Comparison of ENCODE assay signal across 24 cellular contexts in the genomic region with DNA sequence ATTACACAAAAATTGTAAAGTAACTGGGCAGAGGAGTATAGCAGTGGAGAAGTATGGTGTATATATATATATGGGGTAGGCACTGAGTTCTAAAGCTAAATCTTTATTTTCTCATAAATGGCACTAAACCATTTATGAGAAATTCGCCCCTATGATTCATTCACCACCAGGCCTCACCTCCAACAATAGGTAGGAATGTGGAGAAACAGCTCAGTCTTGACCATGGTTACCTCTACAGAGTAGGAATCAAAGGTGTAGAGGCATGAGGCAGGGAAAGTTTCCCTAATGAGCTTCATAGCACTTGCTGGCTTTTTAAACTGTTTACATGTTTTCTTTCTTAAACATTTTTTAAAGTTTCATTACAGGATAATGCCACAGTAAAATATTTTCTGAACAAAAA. TPM values are rescaled to one million over a fixed set of nuclear protein-coding genes. Genes with fewer than 3 reads are reported as not detected.
A peak's percentile ranks its signal among the peaks of the same experiment; 100 is the strongest.
DNase-seq lines count a peak whose midpoint lies in the region; ATAC-seq and TF ChIP-seq lines count a peak whose summit lies in the region.
"Had no signal": no experiment of that assay in that cellular context is flagged by ENCODE, and none has a peak within 500 bp of the region (broad histone marks: within the 10 kb centered on the region; RNA-seq: fewer than 3 reads in every experiment).

No MANE protein-coding gene starts in this region.

- peak overlapping the region; percentile 43 to 75 for H3K27ac Mint-ChIP-seq in activated naive CD4-positive, alpha-beta T cell treated with anti-CD3 and anti-CD28 coated beads, Interleukin-2, amount 50 U/mL, for 72 hours
- peak overlapping the region; percentile 66 to 87 for H3K27ac Mint-ChIP-seq in T-cell
- peak overlapping the region in 1 of 2 donors; percentile 32 for H3K27ac Mint-ChIP-seq in stimulated activated naive CD8-positive, alpha-beta T cell treated with anti-CD3 and anti-CD28 coated beads, Interleukin-15, amount 100 ng/mL, for 72 hours
- H3K27ac Mint-ChIP-seq in nephron progenitor cell, result no peak overlapping the region

- peaks cover 26 to 45% of the 10 kb centered on the region in 2 donors for H3K36me3 Mint-ChIP-seq in activated naive CD4-positive, alpha-beta T cell treated with anti-CD3 and anti-CD28 coated beads, Interleukin-2, amount 50 U/mL, for 72 hours
- H3K36me3 Mint-ChIP-seq in T-cell, result peaks cover 33% of the 10 kb centered on the region
- H3K36me3 Mint-ChIP-seq in nephron progenitor cell (ENCODE audit: low read depth), result peaks cover 40% of the 10 kb centered on the region

- POLR2A ChIA-PET in T-cell (lab: Charles Lee), result interaction anchor here in 1 of 2 donors (1.2 kb wide), 1 partner anchor 41 kb away, joined by 4 read pairs; no protein-coding TSS in a partner anchor

- no peaks in the 10 kb centered on the region for H3K27me3 ChIP-seq in foreskin keratinocyte
- H3K27me3 ChIP-seq: sigmoid colon, SJSA1 had no signal

- H3K4me1 Mint-ChIP-seq in T-cell (peaks cover 46 to 71% (median 63%) of the 10 kb centered on the region in 3 donors), nephron progenitor cell (no peaks in the 10 kb centered on the region)
- peaks cover 60% of the 10 kb centered on the region for H3K4me1 Mint-ChIP-seq in stimulated activated naive CD8-positive, alpha-beta T cell treated with anti-CD3 and anti-CD28 coated beads, Interleukin-15, amount 100 ng/mL, for 72 hours

- ATAC-seq in activated naive CD4-positive, alpha-beta T cell treated with anti-CD3 and anti-CD28 coated beads, Interleukin-2, amount 50 U/mL, for 72 hours, result peak; percentile 24 to 57
- no peak for ATAC-seq in T-cell (replicated peaks in 1 of 4)
- ATAC-seq in foreskin keratinocyte, result peak; percentile 97
- peak; percentile 45 for ATAC-seq in stimulated activated naive CD8-positive, alpha-beta T cell treated with anti-CD3 and anti-CD28 coated beads, Interleukin-15, amount 100 ng/mL, for 72 hours
- no peak for ATAC-seq in GM21390 (IDR thresholded peaks at IDR 0.05; ENCODE audit: unreplicated experiment)
- ATAC-seq: K562, Panc1 had no signal

- H3K4me3 Mint-ChIP-seq in T-cell (no peak overlapping the region), nephron progenitor cell (no peak overlapping the region)
- H3K4me3 Mint-ChIP-seq in stimulated activated naive CD8-positive, alpha-beta T cell treated with anti-CD3 and anti-CD28 coated beads, Interleukin-15, amount 100 ng/mL, for 72 hours, result no peak overlapping the region
- H3K4me3 Mint-ChIP-seq: naive B cell had no signal

- no peak for DNase-seq in activated naive CD4-positive, alpha-beta T cell treated with anti-CD3 and anti-CD28 coated beads, Interleukin-2, amount 50 U/mL, for 72 hours (ENCODE audit: low spot score in 2 of 2)
- DNase-seq in activated naive CD4-positive, alpha-beta T cell treated with Interleukin-2 at 50 U/mL for 16 hours, result no peak
- DNase-seq in T-cell (no peak), foreskin keratinocyte (peak; percentile 56 to 75), epidermal melanocyte (ENCODE audit: insufficient read length, low spot score) (no peak), nephron progenitor cell (no peak)
- no peak for DNase-seq in stimulated activated naive CD8-positive, alpha-beta T cell treated with anti-CD3 and anti-CD28 coated beads, Interleukin-15, amount 100 ng/mL, for 72 hours
- DNase-seq: dermis blood vessel endothelial cell, foreskin fibroblast, GF-D8, GOT3, mesenchymal stem cell, MV-4-11, naive B cell, NCI-H187, NCI-H226, sigmoid colon had no signal

- no peaks in the 10 kb centered on the region for H3K27me3 Mint-ChIP-seq in T-cell
- no peaks in the 10 kb centered on the region for H3K27me3 Mint-ChIP-seq in stimulated activated naive CD8-positive, alpha-beta T cell treated with anti-CD3 and anti-CD28 coated beads, Interleukin-15, amount 100 ng/mL, for 72 hours
- H3K27me3 Mint-ChIP-seq in nephron progenitor cell (ENCODE audit: low read depth, poor library complexity), result no peaks in the 10 kb centered on the region
- H3K27me3 Mint-ChIP-seq: naive B cell had no signal

- CTCF ChIA-PET in T-cell (lab: Charles Lee), result interaction anchor here (0.5 to 0.8 kb wide), 4 partner anchors 68 to 360 kb away, joined by 3 to 4 read pairs (median 3); no protein-coding TSS in a partner anchor

- peaks cover 11% of the 10 kb centered on the region for H3K4me1 ChIP-seq in foreskin keratinocyte

- no peak overlapping the region for H3K27ac ChIP-seq in foreskin keratinocyte
- H3K27ac ChIP-seq: C4-2B, sigmoid colon, SJSA1 had no signal

- H3K9me3 Mint-ChIP-seq in activated naive CD4-positive, alpha-beta T cell treated with anti-CD3 and anti-CD28 coated beads, Interleukin-2, amount 50 U/mL, for 72 hours, result peaks cover 7 to 9% of the 10 kb centered on the region in 2 donors
- H3K9me3 Mint-ChIP-seq in T-cell, result peaks cover 4 to 11% (median 8%) of the 10 kb centered on the region in 3 donors
- H3K9me3 Mint-ChIP-seq in stimulated activated naive CD8-positive, alpha-beta T cell treated with anti-CD3 and anti-CD28 coated beads, Interleukin-15, amount 100 ng/mL, for 72 hours, result peaks cover 9 to 15% of the 10 kb centered on the region in 2 donors
- H3K9me3 Mint-ChIP-seq in nephron progenitor cell, result peaks cover 4% of the 10 kb centered on the region
- H3K9me3 Mint-ChIP-seq: T-helper 1 cell treated with Interleukin-12 subunit alpha and Interleukin-12 subunit beta and Interleukin-4 antibody, amounts not matched to agents 30 μg/mL and 1 μg/mL, for 36 hours had no signal

- no peak for TF ChIP-seq CTCF in foreskin keratinocyte (conservative IDR thresholded peaks at IDR 0.05)
- no peak for TF ChIP-seq CTCF in nephron progenitor cell (IDR thresholded peaks at IDR 0.05)

RNA-seq across cellular contexts. Expression of gene SUMO4, which starts 36.9 kb away (rescaled TPM):
- 10 to 100 TPM in 1 of 2 donors, 1 to 10 TPM in 1; 10.0 to 11.2 TPM for total RNA-seq in activated naive CD4-positive, alpha-beta T cell treated with anti-CD3 and anti-CD28 coated beads, Interleukin-2, amount 50 U/mL, for 72 hours
- total RNA-seq in T-cell (10 to 100 TPM in 1 of 5 donors, 1 to 10 TPM in 4; 5.7 to 11.4 (median 8.5) TPM), foreskin keratinocyte (0.44 and 0.56 TPM in 2 replicates)
- polyA plus RNA-seq in foreskin keratinocyte, result 0.04 TPM in 1 of 2 replicates, not detected in the other
- total RNA-seq: kidney epithelial cell had no signal

RNA-seq across cellular contexts. Expression of gene TAB2, which starts 45.6 kb away (rescaled TPM):
- total RNA-seq in activated naive CD4-positive, alpha-beta T cell treated with anti-CD3 and anti-CD28 coated beads, Interleukin-2, amount 50 U/mL, for 72 hours, result 10 to 100 TPM; 88.0 to 98.2 TPM
- total RNA-seq in T-cell, result 100 to 1,000 TPM; 128 to 160 (median 146) TPM
- 39.2 and 40.1 TPM in 2 replicates for total RNA-seq in foreskin keratinocyte
- polyA plus RNA-seq in foreskin keratinocyte, result 12.7 and 16.0 TPM in 2 replicates

Comparison
In these comparisons a context has a peak if more than half of its experiments do, and no peak if none do; other contexts are left out.
1. ATAC-seq: peak in activated naive CD4-positive, alpha-beta T cell treated with anti-CD3 and anti-CD28 coated beads, Interleukin-2, amount 50 U/mL, for 72 hours (2 of 2), foreskin keratinocyte (single experiment) and stimulated activated naive CD8-positive, alpha-beta T cell treated with anti-CD3 and anti-CD28 coated beads, Interleukin-15, amount 100 ng/mL, for 72 hours (single experiment); none in T-cell (0 of 4) and GM21390 (single experiment).
2. DNase-seq: peak in foreskin keratinocyte (2 of 2); none in activated naive CD4-positive, alpha-beta T cell treated with anti-CD3 and anti-CD28 coated beads, Interleukin-2, amount 50 U/mL, for 72 hours (0 of 2), activated naive CD4-positive, alpha-beta T cell treated with Interleukin-2 at 50 U/mL for 16 hours (single experiment), T-cell (0 of 34), stimulated activated naive CD8-positive, alpha-beta T cell treated with anti-CD3 and anti-CD28 coated beads, Interleukin-15, amount 100 ng/mL, for 72 hours (0 of 2), epidermal melanocyte (single experiment) and nephron progenitor cell (single experiment).